In genomic region chr20:34720266-34720665, GRCh38 we compare ENCODE assay signal across 22 cellular contexts. TPM values are rescaled to one million over a fixed set of nuclear protein-coding genes. Genes with fewer than 3 reads are reported as not detected.
DNase-seq lines count a peak whose midpoint lies in the region; ATAC-seq, FAIRE-seq and TF ChIP-seq lines count a peak whose summit lies in the region.
"Had no signal": no experiment of that assay in that cellular context is flagged by ENCODE, and none has a peak within 500 bp of the region (broad histone marks: within the 10 kb centered on the region; RNA-seq: fewer than 3 reads in every experiment).

No MANE protein-coding gene starts in this region.

- WGBS in adrenal gland, 4 donors: 29 to 47% (median 38%) methylated on average over 2 of the region's 2 CpGs

- H2AFZ ChIP-seq in endothelial cell of umbilical vein (ENCODE audit: low read depth, low read length): no peak overlapping the region
- H2AFZ ChIP-seq: PC-9 had no signal

- H3K9ac ChIP-seq in endothelial cell of umbilical vein (replicated peaks; ENCODE audit: extremely low read depth, insufficient read depth, low read length): no peak overlapping the region
- H3K9ac ChIP-seq: BLaER1 treated with 17β-estradiol and CSF1 and Interleukin-3, amounts not matched to agents 10 nM and 100 nM had no signal

- BruUV-seq in endothelial cell of umbilical vein (replicated peaks; lab: Mats Ljungman, UMichigan): no TSS peak

- H3K4me3 ChIP-seq in adrenal gland (no peak overlapping the region), endothelial cell of umbilical vein (replicated peaks in 1 of 3; ENCODE audit: insufficient read depth in 1 of 3, low read depth in 1 of 3, low read length in 3 of 3) (no peak overlapping the region)
- H3K4me3 ChIP-seq: BLaER1 treated with 17β-estradiol and CSF1 and Interleukin-3, amounts not matched to agents 10 nM and 100 nM; PC-9; psoas muscle; SJCRH30; skin epidermis; vagina had no signal

- peak overlapping the region in 1 of 5 donors; percentile 1 for H3K27ac ChIP-seq in adrenal gland
- H3K27ac ChIP-seq in endothelial cell of umbilical vein (ENCODE audit: insufficient read depth, low read depth, low read length): no peak overlapping the region
- H3K27ac ChIP-seq: BLaER1 treated with 17β-estradiol and CSF1 and Interleukin-3, amounts not matched to agents 10 nM and 100 nM; PC-9; psoas muscle; SJCRH30; skin epidermis; vagina had no signal

- DNase-seq in activated CD8-positive, alpha-beta memory T cell treated with anti-CD3 and anti-CD28 coated beads, Interleukin-2, amount 50 U/mL, for 48 hours: peak; percentile 28
- no peak for DNase-seq in activated CD8-positive, alpha-beta memory T cell treated with anti-CD3 and anti-CD28 coated beads for 24 hours
- DNase-seq in adrenal gland (peak in 5 of 7 donors; percentile 52 to 72 (median 61)), endothelial cell of umbilical vein (ENCODE audit: low read depth, low spot score) (no peak), SIG-M5 treated with dmso at 0.1 percent for 504 hours (lab: John Stamatoyannopoulos, UW; ENCODE audit: unreplicated experiment) (no peak)
- DNase-seq in stimulated activated naive CD4-positive, alpha-beta T cell treated with Interleukin-2 at 50 U/mL for 16 hours (lab: John Stamatoyannopoulos, UW): no peak
- DNase-seq in NK-92 treated with Interleukin-12 subunit alpha and Interleukin-12 subunit beta, amount 100 ng/mL, for 24 hours (lab: John Stamatoyannopoulos, UW): no peak
- DNase-seq: activated CD8-positive, alpha-beta T cell treated with anti-CD3 and anti-CD28 coated beads for 36 hours; left colon; NCI-H2107; PC-9; psoas muscle; SJCRH30; stimulated activated CD4-positive, alpha-beta T cell treated with anti-CD3 and anti-CD28 coated beads, Interleukin-4, amount 100 ng/mL, for 24 hours had no signal

- H3K9me3 ChIP-seq in adrenal gland (replicated peaks in 1 of 3) (no peaks in the 10 kb centered on the region), endothelial cell of umbilical vein (replicated peaks; ENCODE audit: control insufficient read depth, insufficient read depth, low read length) (no peaks in the 10 kb centered on the region)
- H3K9me3 ChIP-seq: BLaER1 treated with 17β-estradiol and CSF1 and Interleukin-3, amounts not matched to agents 10 nM and 100 nM; psoas muscle; SJCRH30; vagina had no signal

- ATAC-seq in HG03354 (IDR thresholded peaks at IDR 0.05; ENCODE audit: poor library complexity, severe bottlenecking, unreplicated experiment): no peak
- ATAC-seq: esophagus mucosa, left colon had no signal

- POLR2A ChIA-PET in endothelial cell of umbilical vein (lab: Charles Lee): no interaction called here

- H3K9me1 ChIP-seq in endothelial cell of umbilical vein (replicated peaks; ENCODE audit: control insufficient read depth, extremely low read depth, insufficient read depth, low read length): no peaks in the 10 kb centered on the region

- H4K20me1 ChIP-seq in endothelial cell of umbilical vein (replicated peaks; ENCODE audit: control insufficient read depth, extremely low read depth, insufficient read depth, low read length): no peaks in the 10 kb centered on the region

- dilution Hi-C loops in endothelial cell of umbilical vein (cut with MboI; ENCODE audit: extremely low pct_ligation_motif_present, low sequenced_read_pairs): no loop called here

- no peaks in the 10 kb centered on the region for H3K27me3 ChIP-seq in adrenal gland
- no peaks in the 10 kb centered on the region for H3K27me3 ChIP-seq in endothelial cell of umbilical vein (ENCODE audit: control insufficient read depth in 2 of 2, insufficient read depth in 2 of 2, low read length in 2 of 2)
- H3K27me3 ChIP-seq: BLaER1 treated with 17β-estradiol and CSF1 and Interleukin-3, amounts not matched to agents 10 nM and 100 nM; SJCRH30; vagina had no signal

- H3K36me3 ChIP-seq in adrenal gland (replicated peaks in 1 of 2): peaks cover 0 to 30% of the 10 kb centered on the region in 2 donors
- H3K36me3 ChIP-seq in endothelial cell of umbilical vein (ENCODE audit: control insufficient read depth in 2 of 2, extremely low read depth in 1 of 2, insufficient read depth in 2 of 2, low read length in 2 of 2): peaks cover 0 to 2% of the 10 kb centered on the region in 2 experiments

- no peak for TF ChIP-seq CTCF in adrenal gland (IDR thresholded peaks at IDR 0.05)
- TF ChIP-seq CTCF in endothelial cell of umbilical vein (IDR thresholded peaks at IDR 0.05; ENCODE audit: extremely low read depth in 1 of 2, insufficient read depth in 1 of 2, low read depth in 1 of 2, low read length in 2 of 2): no peak

- H3K4me2 ChIP-seq in endothelial cell of umbilical vein (ENCODE audit: insufficient read depth, low read length): no peak overlapping the region
- H3K4me2 ChIP-seq: BLaER1 treated with 17β-estradiol and CSF1 and Interleukin-3, amounts not matched to agents 10 nM and 100 nM; PC-9 had no signal

- no peaks in the 10 kb centered on the region for H3K79me2 ChIP-seq in endothelial cell of umbilical vein (ENCODE audit: control insufficient read depth, insufficient read depth, low read length)

- FAIRE-seq in endothelial cell of umbilical vein (lab: Jason Lieb, UNC): peak; percentile 4
- FAIRE-seq: bronchial epithelial cell, D721Med, G401.6 had no signal

- intact Hi-C loops in adrenal gland (cut with DNase I): no loop called here
- intact Hi-C loops in endothelial cell of umbilical vein (cut with micrococcal nuclease): no loop called here

- CTCF ChIA-PET in endothelial cell of umbilical vein (lab: Charles Lee): interaction anchor here (0.7 to 2.2 kb wide), 5 partner anchors 10 to 408 kb away, joined by 5 to 11 read pairs (median 6); no protein-coding TSS in a partner anchor

- TF ChIP-seq POLR2A in adrenal gland (IDR thresholded peaks at IDR 0.05): no peak
- no peak for TF ChIP-seq POLR2A in endothelial cell of umbilical vein (IDR thresholded peaks at IDR 0.05; ENCODE audit: low read depth, low read length)

- H3K4me1 ChIP-seq in adrenal gland (replicated peaks in 1 of 2): no peaks in the 10 kb centered on the region
- H3K4me1 ChIP-seq in endothelial cell of umbilical vein (ENCODE audit: control insufficient read depth, extremely low read depth, insufficient read depth, low read length): no peaks in the 10 kb centered on the region
- H3K4me1 ChIP-seq: BLaER1 treated with 17β-estradiol and CSF1 and Interleukin-3, amounts not matched to agents 10 nM and 100 nM; SJCRH30; vagina had no signal

TF ChIP-seq in endothelial cell of umbilical vein, 7 proteins besides CTCF, POLR2A, EP300 and RAD21:
- TF ChIP-seq GATA2 (IDR thresholded peaks at IDR 0.05; ENCODE audit: insufficient read depth, insufficient read length, low read depth, low read length) (no peak), JUN (IDR thresholded peaks at IDR 0.05; ENCODE audit: borderline replicate concordance, insufficient read depth, insufficient read length, low read depth) (no peak), MAX (IDR thresholded peaks at IDR 0.05; ENCODE audit: insufficient read depth, insufficient read length) (no peak), MYC (IDR thresholded peaks at IDR 0.05; ENCODE audit: low read depth, low read length) (no peak), EZH2 (IDR thresholded peaks at IDR 0.05; ENCODE audit: borderline replicate concordance, low read depth, low read length, severe bottlenecking) (no peak), FOS (IDR thresholded peaks at IDR 0.05; ENCODE audit: borderline replicate concordance, insufficient read depth, low read length) (no peak), POLR2AphosphoS5 (IDR thresholded peaks at IDR 0.05; ENCODE audit: insufficient read depth, low read depth, low read length) (no peak)
TF ChIP-seq in endothelial cell of umbilical vein: peak in this region for 0.

RNA-seq across cellular contexts. Expression of gene TP53INP2, which starts 16.1 kb away (rescaled TPM):
- total RNA-seq in adrenal gland: 10 to 100 TPM; 11.5 to 74.5 (median 20.1) TPM
- polyA plus RNA-seq in adrenal gland: 10 to 100 TPM; 15.4 to 58.2 (median 18.6) TPM
- total RNA-seq in endothelial cell of umbilical vein: 30.5 and 36.4 TPM in 2 replicates
- polyA plus RNA-seq in endothelial cell of umbilical vein: 14.5 and 18.3 TPM in 2 replicates
- polyA plus RNA-seq in endothelial cell of umbilical vein (2011; cell fraction: cytosol; rRNA removed): 12.5 and 13.4 TPM in 2 replicates
- polyA plus RNA-seq in endothelial cell of umbilical vein (2011; cell fraction: nucleus; rRNA removed): 29.6 and 30.9 TPM in 2 replicates
- 25.5 and 33.0 TPM in 2 replicates for polyA plus RNA-seq in endothelial cell of umbilical vein (2012)
- polyA minus RNA-seq in endothelial cell of umbilical vein: 17.9 and 21.4 TPM in 2 replicates
- polyA minus RNA-seq in endothelial cell of umbilical vein (2011; cell fraction: cytosol; rRNA and poly(A)+ RNA removed): 1.6 TPM
- 11.5 and 14.0 TPM in 2 replicates for polyA minus RNA-seq in endothelial cell of umbilical vein (2011; cell fraction: nucleus; rRNA and poly(A)+ RNA removed)

RNA-seq across cellular contexts. Expression of gene PIGU, which starts 43.4 kb away (rescaled TPM):
- total RNA-seq in adrenal gland: 10 to 100 TPM; 19.6 to 33.7 (median 22.1) TPM
- polyA plus RNA-seq in adrenal gland: 10 to 100 TPM; 16.8 to 64.1 (median 25.7) TPM
- 20.3 and 23.3 TPM in 2 replicates for total RNA-seq in endothelial cell of umbilical vein
- 81.8 and 82.2 TPM in 2 replicates for polyA plus RNA-seq in endothelial cell of umbilical vein
- 41.0 and 44.8 TPM in 2 replicates for polyA plus RNA-seq in endothelial cell of umbilical vein (2011; cell fraction: cytosol; rRNA removed)
- polyA plus RNA-seq in endothelial cell of umbilical vein (2011; cell fraction: nucleus; rRNA removed): 26.5 and 32.9 TPM in 2 replicates
- 23.4 and 24.9 TPM in 2 replicates for polyA plus RNA-seq in endothelial cell of umbilical vein (2012)
- 87.5 and 93.2 TPM in 2 replicates for polyA minus RNA-seq in endothelial cell of umbilical vein
- 30.0 TPM for polyA minus RNA-seq in endothelial cell of umbilical vein (2011; cell fraction: cytosol; rRNA and poly(A)+ RNA removed)
- 16.3 and 38.1 TPM in 2 replicates for polyA minus RNA-seq in endothelial cell of umbilical vein (2011; cell fraction: nucleus; rRNA and poly(A)+ RNA removed)

Comparison
In these comparisons a context has a peak if more than half of its experiments do, and no peak if none do; other contexts are left out.
1. DNase-seq: peak in activated CD8-positive, alpha-beta memory T cell treated with anti-CD3 and anti-CD28 coated beads, Interleukin-2, amount 50 U/mL, for 48 hours (single experiment) and adrenal gland (5 of 7); none in activated CD8-positive, alpha-beta memory T cell treated with anti-CD3 and anti-CD28 coated beads for 24 hours (single experiment), endothelial cell of umbilical vein (single experiment), SIG-M5 treated with dmso at 0.1 percent for 504 hours (single experiment), stimulated activated naive CD4-positive, alpha-beta T cell treated with Interleukin-2 at 50 U/mL for 16 hours (single experiment) and NK-92 treated with Interleukin-12 subunit alpha and Interleukin-12 subunit beta, amount 100 ng/mL, for 24 hours (single experiment).